Comparison of ENCODE assay signal across 19 cellular contexts in genomic region chr16:19503461-19504075, GRCh38.
"Had no signal": no experiment of that assay in that cellular context is flagged by ENCODE, and none has a peak within 500 bp of the region (broad histone marks: within the 10 kb centered on the region; RNA-seq: fewer than 3 reads in every experiment).

No MANE protein-coding gene starts in this region.

- H3K27ac ChIP-seq: epithelial cell of prostate, esophagus squamous epithelium, gastroesophageal sphincter, neural progenitor cell, ovary, testis, tibial nerve had no signal

- H3K27ac Mint-ChIP-seq: effector memory CD8-positive, alpha-beta T cell; neural progenitor cell; progenitor cell of endocrine pancreas; stimulated activated memory B cell treated with anti-CD40 and anti-IgM and Interleukin-4, amounts not matched to agents 10 μg/mL and 1 μg/mL and 100 μg/mL, for 72 hours; stimulated activated naive CD8-positive, alpha-beta T cell treated with anti-CD3 and anti-CD28 coated beads, Interleukin-15, Interleukin-2, amounts not matched to agents 100 ng/mL and 50 ng/mL, for 24 hours had no signal

- H3K9me3 ChIP-seq: esophagus squamous epithelium, gastroesophageal sphincter, mucosa of descending colon, ovary, testis, tibial nerve had no signal

- H3K4me2 ChIP-seq: neural progenitor cell had no signal

- DNase-seq: effector memory CD8-positive, alpha-beta T cell; esophagus squamous epithelium; foreskin fibroblast; glutamatergic neuron; islet precursor cell; mammary epithelial cell; mucosa of descending colon; ovary; right cardiac atrium; stimulated activated CD4-positive, alpha-beta T cell treated with anti-CD3 and anti-CD28 coated beads, Interleukin-4, amount 100 ng/mL, for 1 hour; testis had no signal

- ATAC-seq: stimulated activated memory B cell treated with anti-CD40 and anti-IgM and Interleukin-4, amounts not matched to agents 10 μg/mL and 1 μg/mL and 100 μg/mL, for 72 hours had no signal

- H3K4me3 ChIP-seq: esophagus squamous epithelium, gastroesophageal sphincter, mucosa of descending colon, neural progenitor cell, ovary, testis, tibial nerve had no signal

- H3K4me1 ChIP-seq: esophagus squamous epithelium, gastroesophageal sphincter, neural progenitor cell, testis had no signal

- H3K27me3 ChIP-seq: esophagus squamous epithelium, gastroesophageal sphincter, neural progenitor cell, ovary, testis, tibial nerve had no signal

- H3K9me3 Mint-ChIP-seq: effector memory CD8-positive, alpha-beta T cell; natural killer cell treated with Interleukin-12 subunit alpha and Interleukin-12 subunit beta and Interleukin-15 and Interleukin-18, amount 100 ng/mL, for 72 hours; neural progenitor cell; stimulated activated memory B cell treated with anti-CD40 and anti-IgM and Interleukin-4, amounts not matched to agents 10 μg/mL and 1 μg/mL and 100 μg/mL, for 72 hours; stimulated activated naive CD8-positive, alpha-beta T cell treated with anti-CD3 and anti-CD28 coated beads, Interleukin-15, Interleukin-2, amounts not matched to agents 100 ng/mL and 50 ng/mL, for 24 hours had no signal

- H3K4me3 Mint-ChIP-seq: effector memory CD8-positive, alpha-beta T cell; natural killer cell treated with Interleukin-12 subunit alpha and Interleukin-12 subunit beta and Interleukin-15 and Interleukin-18, amount 100 ng/mL, for 72 hours; neural progenitor cell; stimulated activated memory B cell treated with anti-CD40 and anti-IgM and Interleukin-4, amounts not matched to agents 10 μg/mL and 1 μg/mL and 100 μg/mL, for 72 hours; stimulated activated naive CD8-positive, alpha-beta T cell treated with anti-CD3 and anti-CD28 coated beads, Interleukin-15, Interleukin-2, amounts not matched to agents 100 ng/mL and 50 ng/mL, for 24 hours had no signal

- H3K36me3 ChIP-seq: neural progenitor cell, ovary had no signal

- H2AFZ ChIP-seq: neural progenitor cell had no signal

- H3K9ac ChIP-seq: neural progenitor cell had no signal

- H3K4me1 Mint-ChIP-seq: stimulated activated memory B cell treated with anti-CD40 and anti-IgM and Interleukin-4, amounts not matched to agents 10 μg/mL and 1 μg/mL and 100 μg/mL, for 72 hours had no signal

- H3K27me3 Mint-ChIP-seq: effector memory CD8-positive, alpha-beta T cell; natural killer cell treated with Interleukin-12 subunit alpha and Interleukin-12 subunit beta and Interleukin-15 and Interleukin-18, amount 100 ng/mL, for 72 hours; progenitor cell of endocrine pancreas; stimulated activated memory B cell treated with anti-CD40 and anti-IgM and Interleukin-4, amounts not matched to agents 10 μg/mL and 1 μg/mL and 100 μg/mL, for 72 hours; stimulated activated naive CD8-positive, alpha-beta T cell treated with anti-CD3 and anti-CD28 coated beads, Interleukin-15, Interleukin-2, amounts not matched to agents 100 ng/mL and 50 ng/mL, for 24 hours had no signal
